In the genomic region with DNA sequence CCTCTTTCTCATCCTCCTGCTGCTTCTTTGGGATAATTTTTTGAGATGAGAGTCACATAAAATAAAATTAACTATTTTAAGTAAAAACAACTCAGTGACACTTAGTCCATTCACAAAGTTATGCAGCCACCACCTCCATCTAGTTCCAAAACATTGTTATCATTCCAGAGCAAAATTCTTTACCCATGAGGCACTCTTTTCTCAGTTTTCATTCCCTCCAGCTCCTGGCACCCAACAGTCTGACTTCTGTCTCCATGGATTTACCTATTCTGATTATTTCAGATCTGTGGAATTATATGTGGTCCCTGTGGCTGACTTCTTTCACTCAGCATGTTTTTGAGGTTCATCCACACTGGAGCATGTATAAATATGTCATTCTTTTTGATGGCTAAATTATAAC, we compare ENCODE assay signal across 17 cellular contexts.
DNase-seq lines count a peak whose midpoint lies in the region; ATAC-seq lines count a peak whose summit lies in the region.
"Had no signal": no experiment of that assay in that cellular context is flagged by ENCODE, and none has a peak within 500 bp of the region (broad histone marks: within the 10 kb centered on the region; RNA-seq: fewer than 3 reads in every experiment).

No MANE protein-coding gene starts in this region.

- no peak for ATAC-seq in HG02970 (IDR thresholded peaks at IDR 0.05; ENCODE audit: low FRiP score, unreplicated experiment)
- ATAC-seq in HG03342 (IDR thresholded peaks at IDR 0.05; ENCODE audit: unreplicated experiment): no peak
- ATAC-seq: natural killer cell, right cardiac atrium had no signal

- DNase-seq in EL (peak; percentile 94), SJSA1 (ENCODE audit: low read depth in 1 of 2, low spot score in 2 of 2) (peak; percentile 81 to 95), fibroblast of peridontal ligament (ENCODE audit: extremely low read depth) (peak; percentile 48), skeletal muscle cell (ENCODE audit: low read depth) (peak; percentile 8), GM19240 (ENCODE audit: insufficient read length, low spot score) (no peak), Ammon's horn (ENCODE audit: low spot score) (no peak)
- DNase-seq: activated CD4-positive, alpha-beta T cell treated with anti-CD3 and anti-CD28 coated beads, Interleukin-2, amount 50 U/mL, for 48 hours; activated effector memory CD4-positive, alpha-beta T cell treated with anti-CD3 and anti-CD28 coated beads, Interleukin-2, amount 50 U/mL, for 16 hours; immature natural killer cell; Karpas-422; natural killer cell; NCI-H1930; NCI-H748 treated with DMSO at 0.1 percent for 48 hours; right cardiac atrium; T1000 had no signal

- H3K27ac ChIP-seq in SJSA1: peak overlapping the region; percentile 95

- H3K4me1 ChIP-seq in SJSA1 (replicated peaks): peaks cover 61% of the 10 kb centered on the region

- no peaks in the 10 kb centered on the region for H3K9me3 ChIP-seq in SJSA1 (replicated peaks)

- no peaks in the 10 kb centered on the region for H3K27me3 ChIP-seq in SJSA1 (replicated peaks)

- H3K36me3 ChIP-seq in SJSA1: no peaks in the 10 kb centered on the region

- H3K4me3 ChIP-seq in SJSA1 (peak overlapping the region; percentile 2; the same call in 1 of the 2 replicates), skeletal muscle cell (ENCODE audit: low read depth, low read length) (no peak overlapping the region)

Comparison
In these comparisons a context has a peak if more than half of its experiments do, and no peak if none do; other contexts are left out.
1. DNase-seq: peak in EL (single experiment), SJSA1 (2 of 2), fibroblast of peridontal ligament (single experiment) and skeletal muscle cell (single experiment); none in GM19240 (single experiment) and Ammon's horn (single experiment).